In genomic region chr2:240691075-240691427, GRCh38 we compare ENCODE assay signal across 11 cellular contexts. TPM values are rescaled to one million over a fixed set of nuclear protein-coding genes. Genes with fewer than 3 reads are reported as not detected.
"Had no signal": no experiment of that assay in that cellular context is flagged by ENCODE, and none has a peak within 500 bp of the region (broad histone marks: within the 10 kb centered on the region; RNA-seq: fewer than 3 reads in every experiment).

No MANE protein-coding gene starts in this region.

RNA-seq across cellular contexts. Expression of gene AQP12A, which starts 0.6 kb away (rescaled TPM):
- total RNA-seq: activated B cell treated with CpG ODN at 0.5 μM for 24 hours; activated CD8-positive, alpha-beta T cell treated with anti-CD3 and anti-CD28 coated beads for 36 hours; activated naive CD8-positive, alpha-beta T cell treated with anti-CD3 and anti-CD28 coated beads for 36 hours; activated T-cell treated with anti-CD3 and anti-CD28 coated beads, Interleukin-2, amount 50 U/mL, for 72 hours; activated T-helper 17 cell treated with anti-CD3 and anti-CD28 coated beads, Interleukin-2, amount 50 U/mL, for 72 hours; adrenal gland; astrocyte; LHCN-M2; NCI-H460; Right ventricle myocardium inferior; SK-MEL-5 had no signal
- polyA plus RNA-seq: adrenal gland had no signal

RNA-seq across cellular contexts. Expression of gene AQP12B, which starts 8.4 kb away (rescaled TPM):
- total RNA-seq: activated B cell treated with CpG ODN at 0.5 μM for 24 hours; activated CD8-positive, alpha-beta T cell treated with anti-CD3 and anti-CD28 coated beads for 36 hours; activated naive CD8-positive, alpha-beta T cell treated with anti-CD3 and anti-CD28 coated beads for 36 hours; activated T-cell treated with anti-CD3 and anti-CD28 coated beads, Interleukin-2, amount 50 U/mL, for 72 hours; activated T-helper 17 cell treated with anti-CD3 and anti-CD28 coated beads, Interleukin-2, amount 50 U/mL, for 72 hours; adrenal gland; astrocyte; LHCN-M2; NCI-H460; Right ventricle myocardium inferior; SK-MEL-5 had no signal
